25 cellular contexts compared by ENCODE assay signal in genomic region chr4:73376962-73377361, GRCh38.
"Had no signal": no experiment of that assay in that cellular context is flagged by ENCODE, and none has a peak within 500 bp of the region (broad histone marks: within the 10 kb centered on the region; RNA-seq: fewer than 3 reads in every experiment).

No MANE protein-coding gene starts in this region.

- DNase-seq: activated CD4-positive, alpha-beta T cell treated with anti-CD3 and anti-CD28 coated beads for 48 hours; activated CD4-positive, alpha-beta T cell treated with anti-CD3 and anti-CD28 coated beads, Interleukin-2, amount 50 U/mL, for 48 hours; activated CD8-positive, alpha-beta memory T cell treated with anti-CD3 and anti-CD28 coated beads for 24 hours; activated effector memory CD4-positive, alpha-beta T cell treated with anti-CD3 and anti-CD28 coated beads, Interleukin-2, amount 50 U/mL, for 16 hours; activated naive CD4-positive, alpha-beta T cell treated with anti-CD3 and anti-CD28 coated beads for 36 hours; activated naive CD8-positive, alpha-beta T cell treated with anti-CD3 and anti-CD28 coated beads for 36 hours; adrenal gland; aorta; body of pancreas; dermis blood vessel endothelial cell; effector CD4-positive, alpha-beta T cell; esophagus squamous epithelium; foreskin melanocyte; heart right ventricle; kidney glomerular epithelial cell; left lung; mesendoderm; natural killer cell; occipital lobe; stimulated activated CD4-positive, alpha-beta T cell treated with anti-CD3 and anti-CD28 coated beads, Interleukin-15, amount 100 ng/mL, for 24 hours; stimulated activated CD4-positive, alpha-beta T cell treated with anti-CD3 and anti-CD28 coated beads, Interleukin-2, amount 100 ng/mL, for 24 hours; stimulated activated naive CD4-positive, alpha-beta T cell; tibial artery; WERI-Rb-1 had no signal

- ATAC-seq: activated CD4-positive, CD25-positive, alpha-beta regulatory T cell treated with anti-CD3 and anti-CD28 coated beads, Interleukin-2, amount 50 U/mL, for 24 hours; body of pancreas; heart right ventricle; left lung; natural killer cell had no signal
